ENCODE assay signal across 8 cellular contexts in genomic region chr3:16378920-16379319, GRCh38.
DNase-seq lines count a peak whose midpoint lies in the region; ATAC-seq and TF ChIP-seq lines count a peak whose summit lies in the region.

No MANE protein-coding gene starts in this region.

- intact Hi-C loops in esophagus muscularis mucosa (cut with DNase I) (loop anchor here (10.0 kb wide), 1 partner anchor 136 kb away; the partner anchor contains the start of gene RFTN1), posterior vena cava (cut with DNase I) (no loop called here), vagina (cut with DNase I) (no loop called here)

- TF ChIP-seq POLR2A in esophagus muscularis mucosa (IDR thresholded peaks at IDR 0.05; ENCODE audit: low read depth) (no peak), vagina (IDR thresholded peaks at IDR 0.05) (no peak)

- TF ChIP-seq EP300 in esophagus muscularis mucosa (IDR thresholded peaks at IDR 0.05) = no peak

- H3K27me3 ChIP-seq in GM06990 (replicated peaks; ENCODE audit: control insufficient read depth, insufficient read depth, low read length) (no peaks in the 10 kb centered on the region), esophagus muscularis mucosa (no peaks in the 10 kb centered on the region), vagina (no peaks in the 10 kb centered on the region)

- H3K36me3 ChIP-seq in GM06990 (ENCODE audit: control insufficient read depth, insufficient read depth, low read length) (peaks cover 9% of the 10 kb centered on the region), esophagus muscularis mucosa (peaks cover 0 to 27% (median 12%) of the 10 kb centered on the region in 4 donors), vagina (no peaks in the 10 kb centered on the region)

- H3K9me3 ChIP-seq in esophagus muscularis mucosa (no peaks in the 10 kb centered on the region), vagina (no peaks in the 10 kb centered on the region)

- H3K4me1 ChIP-seq in esophagus muscularis mucosa (peaks cover 42 to 71% (median 55%) of the 10 kb centered on the region in 4 donors), vagina (no peaks in the 10 kb centered on the region)

- ATAC-seq in GM21360 (IDR thresholded peaks at IDR 0.05; ENCODE audit: unreplicated experiment) = peak; percentile 41
- ATAC-seq in HG03442 (IDR thresholded peaks at IDR 0.05; ENCODE audit: unreplicated experiment) = peak; percentile 54

- TF ChIP-seq CTCF in GM06990 (IDR thresholded peaks at IDR 0.05; ENCODE audit: insufficient read depth, low read length, poor library complexity, severe bottlenecking) (no peak), esophagus muscularis mucosa (IDR thresholded peaks at IDR 0.05) (no peak), vagina (IDR thresholded peaks at IDR 0.05) (no peak)

- DNase-seq in GM06990 (ENCODE audit: extremely low read depth, insufficient read length) = peak; percentile 66
- no peak for DNase-seq in esophagus muscularis mucosa (ENCODE audit: extremely low spot score)
- DNase-seq in RPMI8226 = no peak
- no peak for DNase-seq in posterior vena cava (ENCODE audit: low spot score)
- DNase-seq in vagina (ENCODE audit: extremely low spot score in 2 of 2) = no peak
- no peak for DNase-seq in COR-L47 (lab: John Stamatoyannopoulos, UW)

- no peak overlapping the region for H3K4me3 ChIP-seq in GM06990 (replicated peaks; ENCODE audit: low read depth, low read length)
- H3K4me3 ChIP-seq in esophagus muscularis mucosa = no peak overlapping the region
- no peak overlapping the region for H3K4me3 ChIP-seq in vagina

- WGBS in esophagus muscularis mucosa = 45% methylated on average over 3 of the region's 3 CpGs

- H3K27ac ChIP-seq in esophagus muscularis mucosa (replicated peaks in 1 of 4) (peak overlapping the region; percentile 82 to 89 (median 84)), vagina (no peak overlapping the region)
